In the genomic region with DNA sequence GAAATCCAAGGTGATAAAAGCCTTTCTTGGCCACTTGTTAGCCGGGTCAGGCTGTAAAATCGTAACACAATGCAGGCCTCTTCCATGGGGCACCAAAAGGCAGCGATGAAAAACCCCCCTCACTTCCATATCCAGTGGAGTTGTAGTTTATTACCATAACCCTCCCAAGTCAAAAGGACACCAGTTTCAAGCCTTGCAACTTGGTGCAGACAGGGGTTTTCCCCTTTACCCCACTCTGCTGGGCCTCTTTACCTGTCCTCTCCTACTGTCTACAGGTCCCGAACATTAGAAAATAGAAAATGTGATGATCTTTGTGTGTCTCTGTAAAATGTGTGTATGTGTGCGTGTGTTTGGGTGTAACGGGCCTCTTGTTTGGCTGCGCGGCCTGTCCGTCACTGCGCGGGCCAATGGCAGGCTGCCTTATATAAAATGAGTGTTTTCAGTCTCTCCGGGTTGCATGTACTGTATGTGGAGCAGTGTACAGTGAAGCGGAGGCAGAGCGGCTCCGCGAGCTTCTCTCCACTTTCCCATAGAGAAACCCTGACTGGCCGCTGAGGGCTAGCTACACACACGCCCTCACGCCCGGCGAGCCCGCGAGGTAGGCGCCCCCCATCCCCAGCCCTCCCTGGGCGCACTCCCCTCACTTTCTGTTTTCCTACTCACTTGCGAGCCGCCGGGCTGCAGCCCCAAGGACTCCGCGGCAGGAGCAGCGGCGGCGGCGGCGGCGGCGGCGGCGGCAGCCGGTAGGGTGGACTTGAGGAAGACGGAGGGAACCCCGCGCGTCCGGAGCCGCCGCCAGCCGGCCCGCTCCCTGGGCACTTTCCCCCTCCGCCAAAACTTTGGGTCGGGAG, we compare ENCODE assay signal across 8 cellular contexts. TPM values are rescaled to one million over a fixed set of nuclear protein-coding genes. Genes with fewer than 3 reads are reported as not detected.
DNase-seq lines count a peak whose midpoint lies in the region; ATAC-seq and TF ChIP-seq lines count a peak whose summit lies in the region.

BBX (plus strand) TSS at position 453 of the 851 bp plus-strand sequence. CDS start 187,499 bp downstream, outside the sequence.

- H3K27ac ChIP-seq in AG04450 (ENCODE audit: low read depth, low read length) (peak within 1 kb of the TSS; percentile 72), mammary epithelial cell (ENCODE audit: insufficient read depth, low read depth, low read length) (peak within 1 kb of the TSS; percentile 84), iPS-20b (ENCODE audit: low read length) (no peak within 1 kb of the TSS), skin epidermis (peak within 1 kb of the TSS; percentile 77 to 99 (median 92))

- CTCF ChIA-PET in AG04450 (lab: Charles Lee) (interaction anchor here (0.7 to 1.9 kb wide), 3 partner anchors 103 to 251 kb away, joined by 3 to 7 read pairs (median 3); no protein-coding TSS in a partner anchor), mammary epithelial cell (lab: Charles Lee; ENCODE audit: low non-redundant PET) (no interaction called here)

- no peaks in the 10 kb centered on the region for H4K20me1 ChIP-seq in mammary epithelial cell (ENCODE audit: insufficient read depth, low read length)

- H3K4me2 ChIP-seq in mammary epithelial cell (ENCODE audit: insufficient read depth, low read depth, low read length): peak within 1 kb of the TSS; percentile 96

- dilution Hi-C loops in mammary epithelial cell (cut with HindIII; ENCODE audit: low sequenced_read_pairs): no loop called here

- in situ Hi-C loops in mammary epithelial cell (cut with MboI; ENCODE audit: low sequenced_read_pairs in 2 of 2): loop anchor here in 1 of 2 donors (10.0 kb wide), 1 partner anchor 88 kb away; no protein-coding TSS in a partner anchor

- H3K79me2 ChIP-seq in mammary epithelial cell (ENCODE audit: insufficient read depth, low read length): peaks cover 40% of the 10 kb centered on the region

- no TSS peak for BruUV-seq in mammary epithelial cell (replicated peaks; lab: Mats Ljungman, UMichigan)

- H3K9ac ChIP-seq in mammary epithelial cell (ENCODE audit: insufficient read depth, low read length): peak within 1 kb of the TSS; percentile 84
- peak within 1 kb of the TSS; percentile 86 for H3K9ac ChIP-seq in iPS-20b (ENCODE audit: low read depth, low read length)

- WGBS in mammary epithelial cell (ENCODE audit: low coverage, missing lambda C conversion rate): 1% methylated on average over 11 of the region's 51 CpGs

- intact Hi-C loops in mammary epithelial cell (cut with micrococcal nuclease): loop anchor here (1.0 to 10.0 kb wide), 3 partner anchors 62 to 252 kb away; no protein-coding TSS in a partner anchor

- H3K4me3 ChIP-seq in AG04450 (ENCODE audit: low read depth, low read length) (peak within 1 kb of the TSS; percentile 82), WI38 (ENCODE audit: low read depth, low read length) (peak within 1 kb of the TSS; percentile 88), mammary epithelial cell (replicated peaks in 1 of 3; ENCODE audit: insufficient read depth in 1 of 3, low read depth in 2 of 3, low read length in 3 of 3) (peak within 1 kb of the TSS; percentile 78 to 91 (median 80)), iPS-20b (ENCODE audit: low read length) (peak within 1 kb of the TSS; percentile 94), skin epidermis (peak within 1 kb of the TSS; percentile 54 to 96 (median 88))

- DNase-seq in AG04450 (ENCODE audit: low read depth, low spot score): peak; percentile 95
- peak; percentile 83 for DNase-seq in NCI-H2227 treated with DMSO at 0.1 percent for 48 hours (lab: John Stamatoyannopoulos, UW)
- peak; percentile 98 for DNase-seq in mammary epithelial cell

- ATAC-seq in GM18909 (IDR thresholded peaks at IDR 0.05; ENCODE audit: poor library complexity, unreplicated experiment) (peak; percentile 94), HG03175 (IDR thresholded peaks at IDR 0.05; ENCODE audit: unreplicated experiment) (peak; percentile 94)

- no peaks in the 10 kb centered on the region for H3K27me3 ChIP-seq in AG04450 (ENCODE audit: control insufficient read depth, insufficient read depth, low read length)
- no peaks in the 10 kb centered on the region for H3K27me3 ChIP-seq in mammary epithelial cell (ENCODE audit: insufficient read depth, low read length)
- peaks cover 17% of the 10 kb centered on the region for H3K27me3 ChIP-seq in iPS-20b (ENCODE audit: insufficient read depth, low read length)

- H3K4me1 ChIP-seq in mammary epithelial cell (ENCODE audit: insufficient read depth, low read length) (peaks cover 17% of the 10 kb centered on the region), iPS-20b (ENCODE audit: insufficient read depth, low read length) (peaks cover 4% of the 10 kb centered on the region)

- no peaks in the 10 kb centered on the region for H3K36me3 ChIP-seq in mammary epithelial cell (ENCODE audit: insufficient read depth, low read length)
- no peaks in the 10 kb centered on the region for H3K36me3 ChIP-seq in iPS-20b (ENCODE audit: insufficient read depth, low read depth, low read length)

- H2AFZ ChIP-seq in mammary epithelial cell (ENCODE audit: low read depth, low read length): peak within 1 kb of the TSS; percentile 91

- POLR2A ChIA-PET in AG04450 (lab: Yijun Ruan, JAX): no interaction called here

- no peaks in the 10 kb centered on the region for H3K9me3 ChIP-seq in AG04450 (ENCODE audit: control insufficient read depth, insufficient read depth, low read length)
- H3K9me3 ChIP-seq in mammary epithelial cell (replicated peaks; ENCODE audit: insufficient read depth, low read length): no peaks in the 10 kb centered on the region
- H3K9me3 ChIP-seq in iPS-20b (ENCODE audit: insufficient read depth, low read depth, low read length): no peaks in the 10 kb centered on the region

- TF ChIP-seq CTCF in AG04450 (IDR thresholded peaks at IDR 0.05; ENCODE audit: low read depth, low read length) (no peak), WI38 (IDR thresholded peaks at IDR 0.05; ENCODE audit: low read depth, low read length) (no peak), mammary epithelial cell (conservative IDR thresholded peaks at IDR 0.05 in 1 of 2, IDR thresholded peaks at IDR 0.05 in 1 of 2; ENCODE audit: extremely low read depth in 1 of 2, insufficient read depth in 1 of 2, low read depth in 1 of 2, low read length in 2 of 2) (no peak)

RNA-seq across cellular contexts. Expression of gene BBX, which starts in this region (rescaled TPM):
- 38.2 and 46.1 TPM in 2 replicates for polyA plus RNA-seq in AG04450 (2011; rRNA removed)
- polyA minus RNA-seq in AG04450 (2011; rRNA and poly(A)+ RNA removed): 69.0 and 82.0 TPM in 2 replicates
- total RNA-seq in mammary epithelial cell: 10 to 100 TPM; 62.9 to 89.2 TPM
- 38.1 TPM for polyA plus RNA-seq in mammary epithelial cell
- polyA minus RNA-seq in mammary epithelial cell: 237 TPM
